In genomic region chrX:68827848-68828562, GRCh38 we compare ENCODE assay signal across 8 cellular contexts. TPM values are rescaled to one million over a fixed set of nuclear protein-coding genes. Genes with fewer than 3 reads are reported as not detected.
A peak's percentile ranks its signal among the peaks of the same experiment; 100 is the strongest.
DNase-seq lines count a peak whose midpoint lies in the region; ATAC-seq and TF ChIP-seq lines count a peak whose summit lies in the region.

No MANE protein-coding gene starts in this region.

- no peaks in the 10 kb centered on the region for H3K79me2 ChIP-seq in KMS-11 (ENCODE audit: insufficient read depth, low read depth)

- DNase-seq in AG04450 (ENCODE audit: low read depth, low spot score) = peak; percentile 61
- DNase-seq in SJSA1 (ENCODE audit: low read depth in 1 of 2, low spot score in 2 of 2) = peak; percentile 70 to 80
- peak; percentile 81 for DNase-seq in activated naive CD4-positive, alpha-beta T cell treated with anti-CD3 and anti-CD28 coated beads, Interleukin-2, amount 10 ng/mL, durations not matched to agents 7 days and 5 days
- DNase-seq in globus pallidus (ENCODE audit: low spot score) = peak; percentile 74
- peak in 54 of 56 donors; percentile 1 to 87 (median 48) for DNase-seq in nucleus accumbens (lab: John Stamatoyannopoulos, UW)

- H3K9me3 Mint-ChIP-seq in activated naive CD4-positive, alpha-beta T cell treated with anti-CD3 and anti-CD28 coated beads, Interleukin-2, amount 10 ng/mL, durations not matched to agents 7 days and 5 days = no peaks in the 10 kb centered on the region

- H3K9me3 ChIP-seq in AG04450 (ENCODE audit: control insufficient read depth, insufficient read depth, low read length) (no peaks in the 10 kb centered on the region; the same call in 1 of the 2 replicates), SJSA1 (replicated peaks) (no peaks in the 10 kb centered on the region), subcutaneous abdominal adipose tissue (ENCODE audit: control insufficient read depth in 5 of 5, low read length in 5 of 5) (peaks cover 0 to 3% (median 0%) of the 10 kb centered on the region in 5 donors)

- H3K27ac ChIP-seq in AG04450 (ENCODE audit: low read depth, low read length) (no peak overlapping the region), KMS-11 (no peak overlapping the region), SJSA1 (no peak overlapping the region), subcutaneous abdominal adipose tissue (ENCODE audit: low read depth, low read length) (peak overlapping the region; percentile 82)

- peak overlapping the region; percentile 78 for H2AFZ ChIP-seq in KMS-11 (ENCODE audit: low read depth)

- peaks cover 3% of the 10 kb centered on the region for H3K27me3 ChIP-seq in AG04450 (ENCODE audit: control insufficient read depth, insufficient read depth, low read length)
- H3K27me3 ChIP-seq in KMS-11 (ENCODE audit: insufficient read depth, low read depth) = no peaks in the 10 kb centered on the region
- H3K27me3 ChIP-seq in SJSA1 (replicated peaks) = no peaks in the 10 kb centered on the region
- peaks cover 8 to 35% (median 25%) of the 10 kb centered on the region in 5 donors for H3K27me3 ChIP-seq in subcutaneous abdominal adipose tissue (ENCODE audit: control insufficient read depth in 5 of 5, insufficient read depth in 4 of 5, low read length in 5 of 5)

- peak; percentile 35 for ATAC-seq in GM18868 (IDR thresholded peaks at IDR 0.05; ENCODE audit: unreplicated experiment)

- no peak overlapping the region for H3K27ac Mint-ChIP-seq in activated naive CD4-positive, alpha-beta T cell treated with anti-CD3 and anti-CD28 coated beads, Interleukin-2, amount 10 ng/mL, durations not matched to agents 7 days and 5 days

- H4K20me1 ChIP-seq in KMS-11 (ENCODE audit: insufficient read depth) = no peaks in the 10 kb centered on the region

- H3K27me3 Mint-ChIP-seq in activated naive CD4-positive, alpha-beta T cell treated with anti-CD3 and anti-CD28 coated beads, Interleukin-2, amount 10 ng/mL, durations not matched to agents 7 days and 5 days = peaks cover 35% of the 10 kb centered on the region

- H3K4me1 Mint-ChIP-seq in activated naive CD4-positive, alpha-beta T cell treated with anti-CD3 and anti-CD28 coated beads, Interleukin-2, amount 10 ng/mL, durations not matched to agents 7 days and 5 days = peaks cover 23% of the 10 kb centered on the region

- H3K36me3 ChIP-seq in KMS-11 (ENCODE audit: insufficient read depth) (no peaks in the 10 kb centered on the region), SJSA1 (no peaks in the 10 kb centered on the region), subcutaneous abdominal adipose tissue (ENCODE audit: control insufficient read depth in 5 of 5, insufficient read depth in 5 of 5, low read length in 5 of 5) (no peaks in the 10 kb centered on the region)

- H3K36me3 Mint-ChIP-seq in activated naive CD4-positive, alpha-beta T cell treated with anti-CD3 and anti-CD28 coated beads, Interleukin-2, amount 10 ng/mL, durations not matched to agents 7 days and 5 days = peaks cover 2% of the 10 kb centered on the region

- H3K9ac ChIP-seq in KMS-11 = no peak overlapping the region
- peak overlapping the region in 3 of 5 donors; percentile 4 to 55 (median 26) for H3K9ac ChIP-seq in subcutaneous abdominal adipose tissue (ENCODE audit: low read length in 5 of 5)

- H3K4me3 Mint-ChIP-seq in activated naive CD4-positive, alpha-beta T cell treated with anti-CD3 and anti-CD28 coated beads, Interleukin-2, amount 10 ng/mL, durations not matched to agents 7 days and 5 days = peak overlapping the region; percentile 76

- CTCF ChIA-PET in AG04450 (lab: Charles Lee) = interaction anchor here (0.5 to 8.1 kb wide), 46 partner anchors 9 to 1306 kb away, joined by 3 to 188 read pairs (median 4); partner anchors contain the start of genes IGBP1 and PJA1
- CTCF ChIA-PET in activated naive CD4-positive, alpha-beta T cell treated with anti-CD3 and anti-CD28 coated beads, Interleukin-2, amount 10 ng/mL, durations not matched to agents 7 days and 5 days (lab: Charles Lee) = interaction anchor here (0.6 to 2.4 kb wide), 10 partner anchors 101 to 631 kb away, joined by 3 to 24 read pairs (median 4); partner anchors contain the start of gene PJA1

- H3K4me3 ChIP-seq in AG04450 (ENCODE audit: low read depth, low read length) (peak overlapping the region; percentile 29), KMS-11 (IDR thresholded peaks at IDR 0.05; ENCODE audit: insufficient read depth, low read depth, low read length) (no peak overlapping the region), SJSA1 (peak overlapping the region; percentile 56), subcutaneous abdominal adipose tissue (ENCODE audit: low read depth in 1 of 5, low read length in 5 of 5) (peak overlapping the region; percentile 35 to 85 (median 70))

- H3K4me2 ChIP-seq in KMS-11 = peak overlapping the region; percentile 73; the same call in 1 of the 2 replicates

- POLR2A ChIA-PET in AG04450 (lab: Yijun Ruan, JAX) = interaction anchor here (0.6 to 3.0 kb wide), 30 partner anchors 17 to 402 kb away, joined by 3 to 13 read pairs (median 4); partner anchors contain the start of gene PJA1

- TF ChIP-seq CTCF in AG04450 (IDR thresholded peaks at IDR 0.05; ENCODE audit: low read depth, low read length) (peak; percentile 81), KMS-11 (conservative IDR thresholded peaks at IDR 0.05; ENCODE audit: low read depth, low read length) (peak; percentile 87)

- no peaks in the 10 kb centered on the region for H3K4me1 ChIP-seq in KMS-11 (ENCODE audit: low read depth, poor library complexity, severe bottlenecking)
- peaks cover 20% of the 10 kb centered on the region for H3K4me1 ChIP-seq in SJSA1 (replicated peaks)
- H3K4me1 ChIP-seq in subcutaneous abdominal adipose tissue (ENCODE audit: control insufficient read depth in 5 of 5, insufficient read depth in 5 of 5, low read length in 5 of 5) = peaks cover 4 to 30% (median 18%) of the 10 kb centered on the region in 5 donors

RNA-seq across cellular contexts. Expression of gene EFNB1, which starts 0.8 kb away (rescaled TPM):
- polyA plus RNA-seq in AG04450 (2011; rRNA removed) = 19.1 and 22.8 TPM in 2 replicates
- 17.9 and 20.5 TPM in 2 replicates for polyA minus RNA-seq in AG04450 (2011; rRNA and poly(A)+ RNA removed)
- total RNA-seq in SJSA1 (2014; rRNA removed; shearing (Covaris generic)) = 9.7 and 10.4 TPM in 2 replicates
